ENCODE assay signal across 15 cellular contexts in genomic region chr15:59413577-59413976, GRCh38.
"Had no signal": no experiment of that assay in that cellular context is flagged by ENCODE, and none has a peak within 500 bp of the region (broad histone marks: within the 10 kb centered on the region; RNA-seq: fewer than 3 reads in every experiment).

No MANE protein-coding gene starts in this region.

- H3K27ac Mint-ChIP-seq: activated T-cell treated with anti-CD3 and anti-CD28 coated beads, Interleukin-2, amount 50 U/mL, for 72 hours had no signal

- H3K27ac ChIP-seq: cardiac muscle cell, colonic mucosa, gastrocnemius medialis, left lung, psoas muscle, sigmoid colon, testis had no signal

- ATAC-seq: gastrocnemius medialis, psoas muscle had no signal

- H3K4me3 ChIP-seq: cardiac muscle cell, colonic mucosa, gastrocnemius medialis, left lung, psoas muscle, sigmoid colon, testis had no signal

- FAIRE-seq: TTC549 had no signal

- H3K9me3 ChIP-seq: colonic mucosa, gastrocnemius medialis, left lung, psoas muscle, sigmoid colon, testis had no signal

- H3K4me1 ChIP-seq: colonic mucosa, gastrocnemius medialis, psoas muscle, sigmoid colon had no signal

- H3K27me3 ChIP-seq: colonic mucosa, left lung, sigmoid colon, testis had no signal

- H3K9me3 Mint-ChIP-seq: activated T-cell treated with anti-CD3 and anti-CD28 coated beads, Interleukin-2, amount 50 U/mL, for 72 hours; stimulated activated naive CD8-positive, alpha-beta T cell treated with anti-CD3 and anti-CD28 coated beads, Interleukin-15, amount 100 ng/mL, for 72 hours had no signal

- DNase-seq: activated CD8-positive, alpha-beta memory T cell treated with anti-CD3 and anti-CD28 coated beads, Interleukin-2, amount 50 U/mL, for 4 hours; activated naive CD4-positive, alpha-beta T cell; effector CD8-positive, alpha-beta T cell; gastrocnemius medialis; islet precursor cell; left lung; psoas muscle; sigmoid colon; T-helper 2 cell; testis had no signal

- H3K36me3 ChIP-seq: cardiac muscle cell, colonic mucosa, gastrocnemius medialis, left lung, sigmoid colon had no signal
